Comparison of ENCODE assay signal across 14 cellular contexts in genomic region chr14:74691456-74691855, GRCh38.
"Had no signal": no experiment of that assay in that cellular context is flagged by ENCODE, and none has a peak within 500 bp of the region (broad histone marks: within the 10 kb centered on the region; RNA-seq: fewer than 3 reads in every experiment).

No MANE protein-coding gene starts in this region.

- DNase-seq: activated CD4-positive, alpha-beta T cell treated with anti-CD3 and anti-CD28 coated beads, Interleukin-2, amount 50 U/mL, for 48 hours; activated gamma-delta T cell; left cardiac atrium; ovary; right lobe of liver; spleen; stimulated activated CD4-positive, alpha-beta T cell treated with anti-CD3 and anti-CD28 coated beads, Interleukin-4, amount 100 ng/mL, for 4 hours; T-helper 17 cell had no signal

- ATAC-seq: right lobe of liver; stimulated activated memory B cell treated with anti-CD40 and anti-IgM and Interleukin-4, amounts not matched to agents 10 μg/mL and 1 μg/mL and 100 μg/mL, for 72 hours; T-helper 17 cell had no signal

- H3K36me3 ChIP-seq: ovary had no signal

- H3K4me1 ChIP-seq: right lobe of liver had no signal

- H3K27ac Mint-ChIP-seq: activated naive CD4-positive, alpha-beta T cell treated with anti-CD3 and anti-CD28 coated beads, Interleukin-2, amount 50 U/mL, for 24 hours; stimulated activated memory B cell treated with anti-CD40 and anti-IgM and Interleukin-4, amounts not matched to agents 10 μg/mL and 1 μg/mL and 100 μg/mL, for 72 hours; T-helper 17 cell had no signal

- H3K27me3 ChIP-seq: cardiac muscle cell, hepatocyte, ovary, right lobe of liver, spleen had no signal

- H3K4me3 ChIP-seq: cardiac muscle cell, hepatocyte, lung, ovary, right lobe of liver, spleen had no signal

- H3K4me3 Mint-ChIP-seq: activated naive CD4-positive, alpha-beta T cell treated with anti-CD3 and anti-CD28 coated beads, Interleukin-2, amount 50 U/mL, for 24 hours; neural crest cell; stimulated activated memory B cell treated with anti-CD40 and anti-IgM and Interleukin-4, amounts not matched to agents 10 μg/mL and 1 μg/mL and 100 μg/mL, for 72 hours; T-helper 17 cell had no signal

- H3K27ac ChIP-seq: cardiac muscle cell, hepatocyte, right lobe of liver had no signal

- H3K9me3 ChIP-seq: ovary, right lobe of liver, spleen had no signal

- H3K9me3 Mint-ChIP-seq: activated naive CD4-positive, alpha-beta T cell treated with anti-CD3 and anti-CD28 coated beads, Interleukin-2, amount 50 U/mL, for 24 hours; neural crest cell; stimulated activated memory B cell treated with anti-CD40 and anti-IgM and Interleukin-4, amounts not matched to agents 10 μg/mL and 1 μg/mL and 100 μg/mL, for 72 hours had no signal

- H3K27me3 Mint-ChIP-seq: activated naive CD4-positive, alpha-beta T cell treated with anti-CD3 and anti-CD28 coated beads, Interleukin-2, amount 50 U/mL, for 24 hours; stimulated activated memory B cell treated with anti-CD40 and anti-IgM and Interleukin-4, amounts not matched to agents 10 μg/mL and 1 μg/mL and 100 μg/mL, for 72 hours; T-helper 17 cell had no signal

- H3K4me1 Mint-ChIP-seq: neural crest cell; stimulated activated memory B cell treated with anti-CD40 and anti-IgM and Interleukin-4, amounts not matched to agents 10 μg/mL and 1 μg/mL and 100 μg/mL, for 72 hours had no signal
